ENCODE assay signal across 10 cellular contexts in the genomic region with DNA sequence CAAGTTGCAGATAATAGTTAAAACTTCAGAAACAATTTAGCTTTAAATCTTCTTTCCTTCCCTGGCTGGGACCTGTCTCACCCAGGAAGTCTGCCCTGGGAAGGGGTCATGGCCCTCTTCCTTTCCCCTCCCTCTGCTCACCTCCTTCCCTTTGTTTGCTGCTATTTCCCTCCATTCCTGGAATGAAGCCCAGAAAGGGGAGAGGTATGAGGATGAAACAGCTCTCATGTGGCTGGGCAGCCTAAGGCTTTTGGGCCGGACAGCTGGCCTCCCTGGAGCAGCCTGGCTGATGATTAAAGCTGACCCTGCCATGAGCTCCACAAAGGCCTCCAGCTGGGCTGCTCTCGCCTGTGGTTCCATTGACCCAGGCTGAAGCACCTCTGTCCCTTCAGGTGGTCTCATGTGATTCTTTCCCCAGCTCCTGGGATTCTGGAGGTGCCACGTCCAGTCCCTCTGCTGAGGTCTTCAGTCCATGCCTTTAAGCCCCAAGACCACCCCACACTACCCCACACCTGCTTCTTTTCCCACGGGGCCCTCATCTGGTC.
DNase-seq lines count a peak whose midpoint lies in the region; ATAC-seq and TF ChIP-seq lines count a peak whose summit lies in the region.
"Had no signal": no experiment of that assay in that cellular context is flagged by ENCODE, and none has a peak within 500 bp of the region (broad histone marks: within the 10 kb centered on the region; RNA-seq: fewer than 3 reads in every experiment).

No MANE protein-coding gene starts in this region.

- peaks cover 39% of the 10 kb centered on the region for H3K4me1 ChIP-seq in GM23248 (ENCODE audit: insufficient read depth)
- H3K4me1 ChIP-seq in Panc1 (ENCODE audit: control insufficient read depth, insufficient read depth, low read length): no peaks in the 10 kb centered on the region; the same call in 1 of the 2 replicates

- no peaks in the 10 kb centered on the region for H3K79me2 ChIP-seq in GM23248 (ENCODE audit: insufficient read depth)

- no peaks in the 10 kb centered on the region for H3K9me2 ChIP-seq in GM23248 (ENCODE audit: insufficient read depth)

- peak; percentile 68; the same call in 1 of the 2 replicates for ATAC-seq in Panc1
- no peak for ATAC-seq in HG02610 (IDR thresholded peaks at IDR 0.05; ENCODE audit: unreplicated experiment)
- ATAC-seq in GM19452 (IDR thresholded peaks at IDR 0.05; ENCODE audit: unreplicated experiment): no peak
- ATAC-seq: esophagus mucosa had no signal

- H3F3A ChIP-seq in GM23248 (ENCODE audit: insufficient read depth): peaks cover 32% of the 10 kb centered on the region

- POLR2A ChIA-PET in Panc1 (lab: Charles Lee): no interaction called here

- peak overlapping the region; percentile 100 for H3K27ac ChIP-seq in GM23248
- H3K27ac ChIP-seq in Panc1 (ENCODE audit: low read length): no peak overlapping the region
- H3K27ac ChIP-seq: HL-60 had no signal

- intact Hi-C loops in Panc1 (cut with micrococcal nuclease; ENCODE audit: unreplicated experiment): no loop called here

- H3K9me3 ChIP-seq in GM23248 (ENCODE audit: low read depth): no peaks in the 10 kb centered on the region
- peaks cover 5% of the 10 kb centered on the region; the same call in 1 of the 2 replicates for H3K9me3 ChIP-seq in Panc1 (ENCODE audit: control insufficient read depth, insufficient read depth, low read depth, low read length)

- in situ Hi-C loops in GM23248 (cut with MboI) (no loop called here), Panc1 (cut with HindIII; ENCODE audit: low pct_unique_long_range_greater_than_20kb, low sequenced_read_pairs) (no loop called here)

- peak; percentile 68 for DNase-seq in GM23248
- DNase-seq in Panc1 (ENCODE audit: low read depth, low spot score): no peak
- peak; percentile 89 for DNase-seq in epithelial cell of proximal tubule (ENCODE audit: low read depth)
- peak; percentile 80 for DNase-seq in pulmonary artery endothelial cell (ENCODE audit: low read depth, low spot score)
- no peak for DNase-seq in stimulated activated CD4-positive, alpha-beta T cell treated with anti-CD3 and anti-CD28 coated beads, Interleukin-2, amount 100 ng/mL, for 48 hours
- no peak for DNase-seq in NCI-H1048 (lab: John Stamatoyannopoulos, UW)

- WGBS in GM23248 (ENCODE audit: low coverage in 1 of 2, low lambda C conversion rate in 2 of 2, missing lambda C conversion rate in 2 of 2), 2 experiments: 59 to 66% methylated on average over 4 of the region's 4 CpGs

- TF ChIP-seq CTCF in Panc1 (IDR thresholded peaks at IDR 0.05) (no peak), epithelial cell of proximal tubule (conservative IDR thresholded peaks at IDR 0.05; ENCODE audit: low read depth, low read length) (no peak)

- no TSS peak for BruUV-seq in Panc1 (replicated peaks; lab: Mats Ljungman, UMichigan)

- H4K20me1 ChIP-seq in GM23248 (ENCODE audit: insufficient read depth): no peaks in the 10 kb centered on the region

- H3K4me2 ChIP-seq in GM23248 (ENCODE audit: unreplicated experiment): peak overlapping the region; percentile 12

- H3K27me3 ChIP-seq in GM23248 (replicated peaks; ENCODE audit: insufficient read depth) (no peaks in the 10 kb centered on the region), Panc1 (ENCODE audit: control insufficient read depth, insufficient read depth, low read length) (no peaks in the 10 kb centered on the region)

- H3K36me3 ChIP-seq in GM23248 (ENCODE audit: low read depth) (no peaks in the 10 kb centered on the region), Panc1 (ENCODE audit: control insufficient read depth, insufficient read depth, low read length) (no peaks in the 10 kb centered on the region)

- H3K4me3 ChIP-seq in GM23248 (no peak overlapping the region), Panc1 (ENCODE audit: low read depth in 2 of 2, low read length in 2 of 2) (no peak overlapping the region), epithelial cell of proximal tubule (ENCODE audit: low read depth, low read length) (no peak overlapping the region)

- H2AFZ ChIP-seq in GM23248: no peak overlapping the region

- H3K9ac ChIP-seq in GM23248: peak overlapping the region; percentile 95

- CTCF ChIA-PET in Panc1 (lab: Charles Lee): no interaction called here

Comparison
In these comparisons a context has a peak if more than half of its experiments do, and no peak if none do; other contexts are left out.
1. DNase-seq: peak in GM23248 (single experiment), epithelial cell of proximal tubule (single experiment) and pulmonary artery endothelial cell (single experiment); none in Panc1 (single experiment), stimulated activated CD4-positive, alpha-beta T cell treated with anti-CD3 and anti-CD28 coated beads, Interleukin-2, amount 100 ng/mL, for 48 hours (0 of 2) and NCI-H1048 (single experiment).